In genomic region chr10:102831322-102832071, GRCh38 we compare ENCODE assay signal across 1 cellular context.
TF ChIP-seq lines count a peak whose summit lies in the region.

No MANE protein-coding gene starts in this region.

TF ChIP-seq in HepG2, 621 proteins besides CTCF, POLR2A, EP300 and RAD21 (continued from another document):
- TF ChIP-seq MLX (CRISPR knock-in tag; IDR thresholded peaks at IDR 0.05) (0 out of 2 replicates have a peak, but pooled peaks have one; percentile 29), SALL1 (CRISPR knock-in tag; IDR thresholded peaks at IDR 0.05) (peak; percentile 73; the same call in 1 of the 2 replicates), TFAP4 (IDR thresholded peaks at IDR 0.05; ENCODE audit: borderline replicate concordance, low read depth) (peak; percentile 71; the same call in 1 of the 2 replicates), HIC2 (CRISPR knock-in tag; IDR thresholded peaks at IDR 0.05; ENCODE audit: low read depth) (0 out of 2 replicates have a peak, but pooled peaks have one; percentile 7), SOX5 (CRISPR knock-in tag; IDR thresholded peaks at IDR 0.05; ENCODE audit: borderline replicate concordance) (peak; percentile 19; the same call in 1 of the 2 replicates), NFKB2 (CRISPR knock-in tag; IDR thresholded peaks at IDR 0.05; ENCODE audit: borderline replicate concordance) (peak; percentile 18; the same call in 1 of the 2 replicates), ZNF574 (CRISPR knock-in tag; IDR thresholded peaks at IDR 0.05) (0 out of 2 replicates have a peak, but pooled peaks have one; percentile 17), MAX (IDR thresholded peaks at IDR 0.05) (peak; percentile 80; the same call in 1 of the 2 replicates), DMTF1 (CRISPR knock-in tag; IDR thresholded peaks at IDR 0.05) (no peak), ZSCAN5A (CRISPR knock-in tag; IDR thresholded peaks at IDR 0.05; ENCODE audit: borderline replicate concordance) (no peak), GRHL1 (CRISPR knock-in tag; conservative IDR thresholded peaks at IDR 0.05) (no peak), HOXA3 (CRISPR knock-in tag; IDR thresholded peaks at IDR 0.05) (0 out of 2 replicates have a peak, but pooled peaks have one; percentile 12), ZIK1 (CRISPR knock-in tag; IDR thresholded peaks at IDR 0.05; ENCODE audit: borderline replicate concordance, low read depth) (no peak), ZNF644 (CRISPR knock-in tag; IDR thresholded peaks at IDR 0.05; ENCODE audit: low read depth) (0 out of 2 replicates have a peak, but pooled peaks have one; percentile 15), SKI (IDR thresholded peaks at IDR 0.05; ENCODE audit: partially characterized antibody) (peak; percentile 15), SAP130 (CRISPR knock-in tag; IDR thresholded peaks at IDR 0.05; ENCODE audit: low read depth) (peak; percentile 55; the same call in 1 of the 2 replicates), ZNF576 (CRISPR knock-in tag; IDR thresholded peaks at IDR 0.05) (no peak), GATAD2A (CRISPR knock-in tag; IDR thresholded peaks at IDR 0.05) (peak; percentile 46), ZFP36L1 (CRISPR knock-in tag; IDR thresholded peaks at IDR 0.05) (peak; percentile 43; the same call in 1 of the 2 replicates), ZNF276 (CRISPR knock-in tag; IDR thresholded peaks at IDR 0.05; ENCODE audit: low read depth) (no peak), ZXDC (CRISPR knock-in tag; IDR thresholded peaks at IDR 0.05) (no peak), ZNF501 (CRISPR knock-in tag; IDR thresholded peaks at IDR 0.05) (no peak), SIN3A (IDR thresholded peaks at IDR 0.05; ENCODE audit: borderline replicate concordance, low read depth, low read length) (no peak), FOXC1 (CRISPR knock-in tag; IDR thresholded peaks at IDR 0.05; ENCODE audit: borderline replicate concordance) (peak; percentile 52; the same call in 1 of the 2 replicates), HOXD1 (CRISPR knock-in tag; IDR thresholded peaks at IDR 0.05) (no peak), ZNF136 (CRISPR knock-in tag; IDR thresholded peaks at IDR 0.05; ENCODE audit: low read depth) (no peak), ZNF891 (CRISPR knock-in tag; IDR thresholded peaks at IDR 0.05) (no peak), ZNF607 (CRISPR knock-in tag; IDR thresholded peaks at IDR 0.05; ENCODE audit: borderline replicate concordance) (0 out of 2 replicates have a peak, but pooled peaks have one; percentile 40)
